In genomic region chr18:58694221-58694620, GRCh38 we compare ENCODE assay signal across 17 cellular contexts.
"Had no signal": no experiment of that assay in that cellular context is flagged by ENCODE, and none has a peak within 500 bp of the region (broad histone marks: within the 10 kb centered on the region; RNA-seq: fewer than 3 reads in every experiment).

No MANE protein-coding gene starts in this region.

- H3K4me3 Mint-ChIP-seq: activated T-cell treated with anti-CD3 and anti-CD28 coated beads, Interleukin-2, amount 50 U/mL, for 24 hours; brain; neural crest cell had no signal

- DNase-seq: activated CD4-positive, alpha-beta T cell treated with anti-CD3 and anti-CD28 coated beads, Interleukin-2, amount 50 U/mL, for 48 hours; activated T-cell treated with anti-CD3 and anti-CD28 coated beads, Interleukin-2, amount 50 U/mL, for 24 hours; anterior cingulate cortex; central memory CD4-positive, alpha-beta T cell; dorsolateral prefrontal cortex; lower lobe of right lung; stimulated activated naive CD4-positive, alpha-beta T cell; SW 1271; T1000; thyroid gland had no signal

- FAIRE-seq: colon, frontal cortex, keratinocyte had no signal

- H3K27me3 Mint-ChIP-seq: activated T-cell treated with anti-CD3 and anti-CD28 coated beads, Interleukin-2, amount 50 U/mL, for 24 hours; progenitor cell of endocrine pancreas had no signal

- H3K4me1 Mint-ChIP-seq: brain had no signal

- ATAC-seq: activated CD4-positive, CD25-positive, alpha-beta regulatory T cell treated with anti-CD3 and anti-CD28 coated beads, Interleukin-2, amount 50 U/mL, for 24 hours; lower lobe of right lung had no signal

- H3K27ac Mint-ChIP-seq: progenitor cell of endocrine pancreas had no signal
